ENCODE assay signal across 1 cellular context in the genomic region with DNA sequence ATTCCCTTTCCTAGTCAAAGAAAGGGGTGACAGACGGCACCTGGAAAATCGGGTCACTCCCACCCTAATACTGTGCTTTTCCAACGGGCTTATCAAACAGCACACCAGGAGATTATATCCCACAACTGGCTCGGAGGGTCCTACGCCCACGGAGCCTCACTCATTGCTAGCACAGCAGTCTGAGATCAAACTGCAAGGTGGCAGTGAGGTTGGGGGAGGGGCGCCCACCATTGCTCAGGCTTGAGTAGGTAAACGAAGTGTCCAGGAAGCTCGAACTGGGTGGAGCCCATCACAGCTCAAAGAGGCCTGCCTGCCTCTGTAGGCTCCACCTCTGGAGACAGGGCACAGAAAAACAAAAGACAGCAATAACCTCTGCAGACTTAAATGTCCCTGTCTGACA. TPM values are rescaled to one million over a fixed set of nuclear protein-coding genes. Genes with fewer than 3 reads are reported as not detected.
"Had no signal": no experiment of that assay in that cellular context is flagged by ENCODE, and none has a peak within 500 bp of the region (broad histone marks: within the 10 kb centered on the region; RNA-seq: fewer than 3 reads in every experiment).

No MANE protein-coding gene starts in this region.

RNA-seq across cellular contexts. Expression of a gene that starts 42.9 kb away (rescaled TPM):
- total RNA-seq: G401 had no signal
